In genomic region chr1:30855686-30856259, GRCh38 we compare ENCODE assay signal across 16 cellular contexts. TPM values are rescaled to one million over a fixed set of nuclear protein-coding genes. Genes with fewer than 3 reads are reported as not detected.
DNase-seq lines count a peak whose midpoint lies in the region; ATAC-seq and TF ChIP-seq lines count a peak whose summit lies in the region.
"Had no signal": no experiment of that assay in that cellular context is flagged by ENCODE, and none has a peak within 500 bp of the region (broad histone marks: within the 10 kb centered on the region; RNA-seq: fewer than 3 reads in every experiment).

No MANE protein-coding gene starts in this region.

- peaks cover 7% of the 10 kb centered on the region for H3K27me3 Mint-ChIP-seq in brain

- H3K9me3 ChIP-seq in neural cell (ENCODE audit: low read length) = no peaks in the 10 kb centered on the region

- TF ChIP-seq CTCF in brain (conservative IDR thresholded peaks at IDR 0.05) (no peak), neural cell (IDR thresholded peaks at IDR 0.05; ENCODE audit: poor library complexity, severe bottlenecking) (no peak)

- no peaks in the 10 kb centered on the region for H4K20me1 ChIP-seq in neural cell (ENCODE audit: insufficient read depth)

- TF ChIP-seq EP300 in neural cell (conservative IDR thresholded peaks at IDR 0.05; ENCODE audit: poor library complexity, severe bottlenecking) = no peak

- no peak overlapping the region for H3K4me3 Mint-ChIP-seq in brain

- no peak overlapping the region for H2AFZ ChIP-seq in neural cell (ENCODE audit: low read depth, low read length)
- H2AFZ ChIP-seq: GM23248, PC-9 had no signal

- H3K36me3 ChIP-seq in H7 (replicated peaks; ENCODE audit: control insufficient read depth, insufficient read depth, low read length) (no peaks in the 10 kb centered on the region), neural cell (ENCODE audit: insufficient read depth, low read length) (no peaks in the 10 kb centered on the region)

- peak; percentile 47 for DNase-seq in NCI-H2029 (lab: John Stamatoyannopoulos, UW)
- no peak for DNase-seq in NCI-H2029 treated with DMSO at 0.1 percent for 48 hours (lab: John Stamatoyannopoulos, UW)
- peak; percentile 54 for DNase-seq in H7
- no peak for DNase-seq in NCI-H774 (lab: John Stamatoyannopoulos, UW)
- DNase-seq in activated CD8-positive, alpha-beta memory T cell treated with anti-CD3 and anti-CD28 coated beads, Interleukin-2, amount 50 U/mL, for 48 hours = no peak
- DNase-seq: AML-193, DND-41, PC-9, SIG-M5 had no signal

- peak overlapping the region; percentile 42 for H3K27ac ChIP-seq in neural cell (ENCODE audit: low read length)
- H3K27ac ChIP-seq: 22Rv1, C4-2B, GM23248, PC-9, RWPE1 had no signal

- peak overlapping the region; percentile 36 for H3K9ac ChIP-seq in neural cell (ENCODE audit: low read length)
- H3K9ac ChIP-seq: GM23248 had no signal

- H3F3A ChIP-seq in neural cell (ENCODE audit: insufficient read depth, low read length, poor library complexity, severe bottlenecking) = no peaks in the 10 kb centered on the region

- H3K27me3 ChIP-seq in H7 (ENCODE audit: control insufficient read depth, insufficient read depth, low read length) (peaks cover 1% of the 10 kb centered on the region; the same call in 1 of the 2 replicates), neural cell (ENCODE audit: insufficient read depth, low read depth, low read length) (no peaks in the 10 kb centered on the region)

- H3K4me3 ChIP-seq in H7 (ENCODE audit: insufficient read depth, low read depth, low read length) (no peak overlapping the region), neural cell (ENCODE audit: low read length) (peak overlapping the region; percentile 32)
- H3K4me3 ChIP-seq: GM23248, PC-9 had no signal

- no peaks in the 10 kb centered on the region for H3K9me2 ChIP-seq in neural cell (ENCODE audit: insufficient read depth, low read length)

- no peak for TF ChIP-seq RAD21 in neural cell (conservative IDR thresholded peaks at IDR 0.05)

- H3K4me1 Mint-ChIP-seq in brain = peaks cover 78% of the 10 kb centered on the region

- no peaks in the 10 kb centered on the region for H3K79me2 ChIP-seq in neural cell (replicated peaks; ENCODE audit: insufficient read depth, low read length)

- H3K36me3 Mint-ChIP-seq in brain = no peaks in the 10 kb centered on the region

- H3K27ac Mint-ChIP-seq in brain = peak overlapping the region in 4 of 5 experiments; percentile 31 to 83 (median 56)

- ATAC-seq in GM21447 (IDR thresholded peaks at IDR 0.05; ENCODE audit: unreplicated experiment) = no peak

- peaks cover 0 to 5% (median 0%) of the 10 kb centered on the region in 5 experiments for H3K9me3 Mint-ChIP-seq in brain

- no peak overlapping the region for H3K4me2 ChIP-seq in neural cell (ENCODE audit: low read length)
- H3K4me2 ChIP-seq: PC-9 had no signal

TF ChIP-seq in neural cell, 6 proteins besides CTCF, POLR2A, EP300 and RAD21:
- no peak for TF ChIP-seq MXI1 (conservative IDR thresholded peaks at IDR 0.05; ENCODE audit: poor library complexity, severe bottlenecking)
TF ChIP-seq in neural cell: peak in this region for 0.

RNA-seq across cellular contexts. Expression of gene SDC3, which starts 52.8 kb away (rescaled TPM):
- total RNA-seq in H7 (2014; rRNA removed; shearing (Covaris generic)) = 38.0 and 44.2 TPM in 2 replicates
- polyA plus RNA-seq in brain (ENCODE audit: insufficient read depth, low read depth, low replicate concordance) (117 TPM), neural cell (55.2 and 79.5 TPM in 2 replicates)
- polyA minus RNA-seq in neural cell = 142 and 179 TPM in 2 replicates

Comparison
In these comparisons a context has a peak if more than half of its experiments do, and no peak if none do; other contexts are left out.
1. DNase-seq: peak in NCI-H2029 (single experiment) and H7 (single experiment); none in NCI-H2029 treated with DMSO at 0.1 percent for 48 hours (single experiment), NCI-H774 (single experiment) and activated CD8-positive, alpha-beta memory T cell treated with anti-CD3 and anti-CD28 coated beads, Interleukin-2, amount 50 U/mL, for 48 hours (single experiment).